Comparison of ENCODE assay signal across 19 cellular contexts in the genomic region with DNA sequence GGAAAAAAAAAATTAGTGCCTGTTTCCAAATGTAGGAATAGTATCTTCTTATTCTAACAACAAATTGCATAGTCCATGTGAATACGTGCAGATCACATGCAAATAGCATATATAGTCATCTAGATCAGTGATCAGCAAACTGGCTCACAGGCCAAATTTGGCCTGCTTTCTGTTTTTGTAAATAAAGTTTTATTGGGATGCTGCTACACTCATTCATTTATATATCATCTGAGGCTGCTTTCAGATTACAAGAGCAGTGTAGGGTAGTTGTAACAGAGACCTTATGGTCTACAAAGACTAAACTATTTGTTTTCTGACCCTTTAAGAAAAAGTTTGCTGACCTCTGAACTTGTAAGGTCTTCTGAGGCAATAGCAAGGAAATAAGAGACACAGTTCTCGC.
"Had no signal": no experiment of that assay in that cellular context is flagged by ENCODE, and none has a peak within 500 bp of the region (broad histone marks: within the 10 kb centered on the region; RNA-seq: fewer than 3 reads in every experiment).

No MANE protein-coding gene starts in this region.

- H3K27me3 ChIP-seq: esophagus muscularis mucosa, foreskin keratinocyte, heart right ventricle, neutrophil, ovary had no signal

- H3K4me3 ChIP-seq: esophagus muscularis mucosa, heart right ventricle, left ventricle myocardium inferior, lung, ovary, smooth muscle cell had no signal

- H3K4me3 Mint-ChIP-seq: activated CD4-positive, alpha-beta memory T cell treated with anti-CD3 and anti-CD28 coated beads for 36 hours; activated naive CD4-positive, alpha-beta T cell treated with anti-CD3 and anti-CD28 coated beads, Interleukin-2, amount 10 ng/mL, durations not matched to agents 7 days and 5 days; activated naive CD8-positive, alpha-beta T cell treated with anti-CD3 and anti-CD28 coated beads, Interleukin-2, amount 10 ng/mL, durations not matched to agents 7 days and 5 days; activated T-cell treated with anti-CD3 and anti-CD28 coated beads, Interleukin-2, amount 50 U/mL, for 4 hours; nephron; stimulated activated naive B cell treated with anti-CD40 and anti-IgM and Interleukin-4, amounts not matched to agents 10 μg/mL and 1 μg/mL and 100 μg/mL, for 72 hours had no signal

- H3K27ac Mint-ChIP-seq: activated naive CD4-positive, alpha-beta T cell treated with anti-CD3 and anti-CD28 coated beads, Interleukin-2, amount 10 ng/mL, durations not matched to agents 7 days and 5 days; activated naive CD8-positive, alpha-beta T cell treated with anti-CD3 and anti-CD28 coated beads, Interleukin-2, amount 10 ng/mL, durations not matched to agents 7 days and 5 days; progenitor cell of endocrine pancreas had no signal

- FAIRE-seq: astrocyte, colon, urothelium cell line had no signal

- H3K9me3 ChIP-seq: esophagus muscularis mucosa, heart right ventricle, left ventricle myocardium inferior, neutrophil, ovary had no signal

- H3K36me3 ChIP-seq: left ventricle myocardium inferior, ovary had no signal

- H3K27me3 Mint-ChIP-seq: activated CD4-positive, alpha-beta memory T cell treated with anti-CD3 and anti-CD28 coated beads for 36 hours; activated naive CD4-positive, alpha-beta T cell treated with anti-CD3 and anti-CD28 coated beads, Interleukin-2, amount 10 ng/mL, durations not matched to agents 7 days and 5 days; activated naive CD8-positive, alpha-beta T cell treated with anti-CD3 and anti-CD28 coated beads, Interleukin-2, amount 10 ng/mL, durations not matched to agents 7 days and 5 days; progenitor cell of endocrine pancreas; stimulated activated naive B cell treated with anti-CD40 and anti-IgM and Interleukin-4, amounts not matched to agents 10 μg/mL and 1 μg/mL and 100 μg/mL, for 72 hours had no signal

- H3K4me1 ChIP-seq: foreskin keratinocyte, left ventricle myocardium inferior had no signal

- H3K9me3 Mint-ChIP-seq: activated CD4-positive, alpha-beta memory T cell treated with anti-CD3 and anti-CD28 coated beads for 36 hours; activated naive CD4-positive, alpha-beta T cell treated with anti-CD3 and anti-CD28 coated beads, Interleukin-2, amount 10 ng/mL, durations not matched to agents 7 days and 5 days; activated naive CD8-positive, alpha-beta T cell treated with anti-CD3 and anti-CD28 coated beads, Interleukin-2, amount 10 ng/mL, durations not matched to agents 7 days and 5 days; activated T-cell treated with anti-CD3 and anti-CD28 coated beads, Interleukin-2, amount 50 U/mL, for 4 hours; nephron; stimulated activated naive B cell treated with anti-CD40 and anti-IgM and Interleukin-4, amounts not matched to agents 10 μg/mL and 1 μg/mL and 100 μg/mL, for 72 hours had no signal

- H3K27ac ChIP-seq: esophagus muscularis mucosa, foreskin keratinocyte, heart right ventricle, left ventricle myocardium inferior, neutrophil, ovary had no signal

- H3K4me1 Mint-ChIP-seq: activated naive CD4-positive, alpha-beta T cell treated with anti-CD3 and anti-CD28 coated beads, Interleukin-2, amount 10 ng/mL, durations not matched to agents 7 days and 5 days; activated naive CD8-positive, alpha-beta T cell treated with anti-CD3 and anti-CD28 coated beads, Interleukin-2, amount 10 ng/mL, durations not matched to agents 7 days and 5 days had no signal

- DNase-seq: activated gamma-delta T cell had no signal
